8 cellular contexts compared by ENCODE assay signal in the genomic region with DNA sequence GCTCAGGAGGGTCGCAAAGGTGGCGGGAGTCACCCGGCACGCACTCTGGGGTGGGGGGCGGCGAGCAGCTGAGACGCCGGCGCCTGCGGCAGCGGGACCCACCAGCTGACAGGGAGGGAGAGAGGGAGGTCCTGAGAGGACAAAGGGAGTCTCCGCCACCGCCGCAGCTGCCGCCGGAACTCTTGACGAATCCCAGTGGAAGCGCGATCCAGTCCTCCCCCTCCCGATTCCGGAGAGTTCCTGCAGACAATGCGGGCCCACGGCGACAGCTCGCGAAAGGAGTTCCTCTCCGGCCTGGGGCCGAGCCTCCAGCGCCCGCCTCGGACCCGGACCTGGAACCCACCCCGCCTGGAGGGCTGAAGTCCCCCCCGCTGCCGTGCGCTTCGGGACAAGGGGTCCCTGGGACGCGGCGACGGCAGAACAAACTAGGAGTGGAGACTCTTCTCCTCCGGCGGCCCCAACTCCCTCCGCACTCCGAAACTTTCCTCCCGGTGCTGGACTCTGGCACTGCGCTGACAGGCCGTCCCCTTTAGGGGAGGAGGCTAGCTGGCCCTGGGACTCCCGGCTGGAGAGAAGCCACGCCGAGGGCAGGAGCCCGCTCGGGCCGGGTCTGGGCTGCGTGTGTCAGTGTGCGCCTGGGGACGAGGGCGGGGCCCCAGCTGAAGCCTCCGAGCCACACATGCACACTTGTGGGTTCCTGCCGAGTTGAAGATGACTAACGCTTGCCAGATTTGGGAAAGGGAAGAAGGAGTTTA. TPM values are rescaled to one million over a fixed set of nuclear protein-coding genes. Genes with fewer than 3 reads are reported as not detected.
DNase-seq lines count a peak whose midpoint lies in the region; ATAC-seq and TF ChIP-seq lines count a peak whose summit lies in the region.

A gene (minus strand): TSS at position 623 of the 755 bp plus-strand sequence. CDS start 669 bp downstream, outside the sequence.

- peak within 1 kb of the TSS; percentile 83 for H3K9ac ChIP-seq in neuronal stem cell (ENCODE audit: low read depth, low read length, poor library complexity)

- H3K4me3 ChIP-seq in neuronal stem cell (ENCODE audit: low read length in 2 of 2) (peak within 1 kb of the TSS; percentile 82 to 83), suprapubic skin (peak within 1 kb of the TSS; percentile 69)

- peak within 1 kb of the TSS; percentile 99 for H2AFZ ChIP-seq in neuronal stem cell (ENCODE audit: low read length)

- H3K9me3 ChIP-seq in neuronal stem cell (replicated peaks in 1 of 2; ENCODE audit: control insufficient read depth in 2 of 2, insufficient read depth in 1 of 2, low read depth in 1 of 2, low read length in 2 of 2), result no peaks in the 10 kb centered on the region
- no peaks in the 10 kb centered on the region for H3K9me3 ChIP-seq in suprapubic skin

- peak within 1 kb of the TSS; percentile 54 for H2BK15ac ChIP-seq in neuronal stem cell (ENCODE audit: low read length)

- H3K18ac ChIP-seq in neuronal stem cell (ENCODE audit: low read length), result peak within 1 kb of the TSS; percentile 97

- no peak within 1 kb of the TSS for H2BK120ac ChIP-seq in neuronal stem cell (ENCODE audit: low read depth, low read length)

- no peak within 1 kb of the TSS for H2BK12ac ChIP-seq in neuronal stem cell (ENCODE audit: low read length)

- no peak within 1 kb of the TSS for H2AK5ac ChIP-seq in neuronal stem cell (ENCODE audit: low read depth, low read length)

- peaks cover 0 to 27% of the 10 kb centered on the region in 2 donors for H3K36me3 ChIP-seq in neuronal stem cell (replicated peaks in 1 of 2; ENCODE audit: control insufficient read depth in 2 of 2, insufficient read depth in 2 of 2, low read length in 2 of 2)
- peaks cover under 1% of the 10 kb centered on the region for H3K36me3 ChIP-seq in suprapubic skin

- peak within 1 kb of the TSS; percentile 88 for H2BK5ac ChIP-seq in neuronal stem cell (ENCODE audit: low read length)

- peak within 1 kb of the TSS; percentile 76 for H3K4me2 ChIP-seq in neuronal stem cell (ENCODE audit: insufficient read depth, low read length, poor library complexity, severe bottlenecking)

- no peak within 1 kb of the TSS for H3K4ac ChIP-seq in neuronal stem cell (ENCODE audit: low read length)

- H3K14ac ChIP-seq in neuronal stem cell (ENCODE audit: low read length), result peak within 1 kb of the TSS; percentile 5

- peaks cover 0 to 2% of the 10 kb centered on the region in 2 donors for H3K4me1 ChIP-seq in neuronal stem cell (ENCODE audit: control insufficient read depth in 2 of 2, insufficient read depth in 1 of 2, low read depth in 1 of 2, low read length in 2 of 2)
- H3K4me1 ChIP-seq in suprapubic skin, result peaks cover 23% of the 10 kb centered on the region

- H4K91ac ChIP-seq in neuronal stem cell (ENCODE audit: low read depth, low read length, poor library complexity), result peak within 1 kb of the TSS; percentile 1

- no peak for TF ChIP-seq CTCF in suprapubic skin (IDR thresholded peaks at IDR 0.05)

- WGBS in neuronal stem cell (ENCODE audit: extremely low coverage in 2 of 2, insufficient read length in 2 of 2, insufficient replicate concordance in 1 of 2), 2 donors, result no CpG with 5 or more reads among the region's 61 CpGs
- 0% methylated on average over 13 of the region's 61 CpGs for WGBS in suprapubic skin

- peak within 1 kb of the TSS; percentile 58 for H3K23ac ChIP-seq in neuronal stem cell (ENCODE audit: low read depth, low read length, poor library complexity)

- H3K27me3 ChIP-seq in neuronal stem cell (ENCODE audit: control insufficient read depth in 3 of 3, insufficient read depth in 3 of 3, low read depth in 1 of 3, low read length in 3 of 3), result no peaks in the 10 kb centered on the region
- no peaks in the 10 kb centered on the region for H3K27me3 ChIP-seq in suprapubic skin

- H4K8ac ChIP-seq in neuronal stem cell (ENCODE audit: low read depth, low read length), result no peak within 1 kb of the TSS

- no peaks in the 10 kb centered on the region for H3K79me1 ChIP-seq in neuronal stem cell (ENCODE audit: low read depth, low read length)

- peak in 1 of 2 donors; percentile 73 for TF ChIP-seq POLR2A in suprapubic skin (IDR thresholded peaks at IDR 0.05)

- H3K27ac ChIP-seq in neuronal stem cell (replicated peaks; ENCODE audit: low read length) (peak within 1 kb of the TSS; percentile 96), suprapubic skin (peak within 1 kb of the TSS; percentile 88)

- peak; percentile 62 for ATAC-seq in GM21390 (IDR thresholded peaks at IDR 0.05; ENCODE audit: unreplicated experiment)

- peak; percentile 87 for DNase-seq in DMS 273 (lab: John Stamatoyannopoulos, UW; ENCODE audit: unreplicated experiment)
- peak; percentile 97 for DNase-seq in HT1080 (ENCODE audit: low read depth)
- peak; percentile 28 for DNase-seq in SHP77 treated with DMSO at 0.1 percent for 48 hours (lab: John Stamatoyannopoulos, UW)
- peak; percentile 32 for DNase-seq in activated gamma-delta T cell treated with anti-CD3 and anti-CD28 coated beads, Interleukin-2, amount 50 U/mL, for 16 hours (ENCODE audit: low read depth)
- DNase-seq in foreskin melanocyte, result peak; percentile 75
- DNase-seq in neuronal stem cell (ENCODE audit: low spot score), result peak; percentile 84
- DNase-seq in suprapubic skin (ENCODE audit: low spot score in 2 of 2), result peak; percentile 94

- TF ChIP-seq EP300 in suprapubic skin (IDR thresholded peaks at IDR 0.05), result no peak

RNA-seq across cellular contexts. Expression of the gene that starts here (rescaled TPM):
- total RNA-seq in HT1080 (2014; rRNA removed; shearing (Covaris generic)), result 72.7 and 78.9 TPM in 2 replicates
- 83.7 and 99.4 TPM in 2 replicates for polyA plus RNA-seq in HT1080 (2015; cell fraction: cytosol; rRNA removed)
- polyA plus RNA-seq in HT1080 (2015; cell fraction: nucleus; rRNA removed), result 170 and 174 TPM in 2 replicates
- polyA plus RNA-seq in neuronal stem cell (2013, experiment 1 of 2), result 14.5 TPM
- 15.2 TPM for polyA plus RNA-seq in neuronal stem cell (2013, experiment 2 of 2)
- total RNA-seq in suprapubic skin, result 10 to 100 TPM in 3 of 4 donors, 1 to 10 TPM in 1; 9.8 to 22.2 (median 12.8) TPM

Comparison
In these comparisons a context has a peak if more than half of its experiments do, and no peak if none do; other contexts are left out.
1. Peak in every context shown above with its lines: DNase-seq, ATAC-seq, H3K4me3 ChIP-seq and H3K27ac ChIP-seq.
2. DNase-seq: peak in every context shown above with its lines; median percentile 97 in HT1080; 94 in suprapubic skin; 87 in DMS 273; 84 in neuronal stem cell; 75 in foreskin melanocyte; 32 in activated gamma-delta T cell treated with anti-CD3 and anti-CD28 coated beads, Interleukin-2, amount 50 U/mL, for 16 hours; 28 in SHP77 treated with DMSO at 0.1 percent for 48 hours.